Comparison of ENCODE assay signal across 8 cellular contexts in the genomic region with DNA sequence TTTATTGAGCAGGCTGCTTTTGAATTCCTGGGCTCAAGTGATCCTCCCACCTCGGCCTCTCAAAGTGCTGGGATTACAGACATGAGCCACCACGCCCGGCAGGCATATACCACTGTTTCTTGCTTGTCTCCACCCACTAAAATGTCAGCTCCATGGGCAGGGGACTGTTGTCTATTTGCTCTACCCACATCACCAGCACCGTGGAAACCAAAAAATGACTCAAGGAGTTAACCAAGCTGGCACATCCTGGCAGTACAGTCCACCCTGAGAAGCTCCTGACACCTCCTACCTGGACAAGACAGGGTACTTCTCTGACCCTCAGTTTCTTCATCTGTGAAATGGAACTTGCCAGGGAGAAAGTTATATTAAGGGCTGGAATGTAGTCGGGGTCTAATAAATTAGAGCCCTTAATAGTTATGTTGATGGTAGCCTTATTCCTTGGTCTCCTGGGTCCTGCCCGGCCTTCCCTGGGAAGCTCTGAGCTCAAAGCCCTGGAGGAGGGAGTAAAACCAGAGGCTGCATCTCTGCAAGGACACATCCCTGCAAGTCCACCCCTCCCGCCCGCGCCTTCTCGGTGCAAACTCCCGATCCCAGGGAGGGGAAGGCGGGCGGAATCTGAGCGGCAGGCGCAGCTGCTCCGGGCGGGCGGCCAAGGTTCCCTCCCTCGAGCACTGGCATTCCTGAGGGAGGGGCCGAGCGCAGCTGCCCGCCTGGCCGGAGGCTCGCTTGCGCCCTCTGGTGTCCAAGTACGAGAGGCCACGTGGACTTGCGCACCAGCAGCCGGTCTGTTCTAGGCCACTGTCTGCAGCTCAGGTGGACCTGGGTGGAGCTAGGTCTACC. TPM values are rescaled to one million over a fixed set of nuclear protein-coding genes. Genes with fewer than 3 reads are reported as not detected.
DNase-seq lines count a peak whose midpoint lies in the region; ATAC-seq and TF ChIP-seq lines count a peak whose summit lies in the region.

No MANE protein-coding gene starts in this region.

- H3K4me1 ChIP-seq in OCI-LY1 (ENCODE audit: insufficient read depth, low read length, severe bottlenecking) = peaks cover 4% of the 10 kb centered on the region

- no peak overlapping the region for H3K4me3 ChIP-seq in OCI-LY1 (ENCODE audit: low read depth, low read length, poor library complexity, severe bottlenecking)

- H3K9me2 ChIP-seq in OCI-LY1 (ENCODE audit: low read depth, low read length) = no peaks in the 10 kb centered on the region

- H3K79me2 ChIP-seq in OCI-LY1 (ENCODE audit: insufficient read depth, low read length) = no peaks in the 10 kb centered on the region

- no peak for ATAC-seq in GM21360 (IDR thresholded peaks at IDR 0.05; ENCODE audit: unreplicated experiment)

- TF ChIP-seq CTCF in OCI-LY1 (IDR thresholded peaks at IDR 0.05; ENCODE audit: low read length) = peak; percentile 89

- H3F3A ChIP-seq in OCI-LY1 (ENCODE audit: insufficient read depth, low read length) = no peaks in the 10 kb centered on the region

- H2AFZ ChIP-seq in OCI-LY1 (ENCODE audit: low read length) = no peak overlapping the region

- 0 out of 2 replicates have a peak, but pooled peaks cover 8% of the 10 kb centered on the region for H3K27me3 ChIP-seq in OCI-LY1 (ENCODE audit: insufficient read depth, low read length)

- H4K20me1 ChIP-seq in OCI-LY1 (ENCODE audit: insufficient read depth, low read length) = no peaks in the 10 kb centered on the region

- no peaks in the 10 kb centered on the region for H3K36me3 ChIP-seq in OCI-LY1 (ENCODE audit: insufficient read depth, low read length)

- H3K27ac ChIP-seq in OCI-LY1 (ENCODE audit: low read depth, low read length, poor library complexity, severe bottlenecking) = no peak overlapping the region
- no peak overlapping the region for H3K27ac ChIP-seq in epithelial cell of prostate

- H3K4me2 ChIP-seq in OCI-LY1 (ENCODE audit: low read length) = peak overlapping the region; percentile 19; the same call in 1 of the 2 replicates

- DNase-seq in GDM1 (lab: John Stamatoyannopoulos, UW) (peak; percentile 39), HuH-7 (ENCODE audit: low spot score) (peak; percentile 84), epithelial cell of prostate (ENCODE audit: low read depth, low spot score) (peak; percentile 54), mucosa of gallbladder (ENCODE audit: low spot score) (peak; percentile 95)
- DNase-seq in activated CD8-positive, alpha-beta memory T cell treated with anti-CD3 and anti-CD28 coated beads, Interleukin-2, amount 50 U/mL, for 48 hours = peak; percentile 94
- DNase-seq in stimulated activated CD8-positive, alpha-beta memory T cell treated with anti-CD3 and anti-CD28 coated beads, Interleukin-4, amount 100 ng/mL, for 4 hours (ENCODE audit: low read depth in 2 of 2, low spot score in 1 of 2) = peak; percentile 44 to 46

- H3K9ac ChIP-seq in OCI-LY1 (ENCODE audit: low read length) = no peak overlapping the region

- no peaks in the 10 kb centered on the region for H3K9me3 ChIP-seq in OCI-LY1 (ENCODE audit: low read length)

RNA-seq across cellular contexts. Expression of a gene that starts 14.1 kb away (rescaled TPM):
- not detected for total RNA-seq in mucosa of gallbladder

RNA-seq across cellular contexts. Expression of a gene that starts 17.1 kb away (rescaled TPM):
- 5.9 TPM for total RNA-seq in mucosa of gallbladder

RNA-seq across cellular contexts. Expression of a gene that starts 58.7 kb away (rescaled TPM):
- total RNA-seq in mucosa of gallbladder = 71.4 TPM

Comparison
In these comparisons a context has a peak if more than half of its experiments do, and no peak if none do; other contexts are left out.
1. DNase-seq: peak in every context shown above with its lines; median percentile 95 in mucosa of gallbladder; 94 in activated CD8-positive, alpha-beta memory T cell treated with anti-CD3 and anti-CD28 coated beads, Interleukin-2, amount 50 U/mL, for 48 hours; 84 in HuH-7; 54 in epithelial cell of prostate; 45 in stimulated activated CD8-positive, alpha-beta memory T cell treated with anti-CD3 and anti-CD28 coated beads, Interleukin-4, amount 100 ng/mL, for 4 hours; 39 in GDM1.